8 cellular contexts compared by ENCODE assay signal in the genomic region with DNA sequence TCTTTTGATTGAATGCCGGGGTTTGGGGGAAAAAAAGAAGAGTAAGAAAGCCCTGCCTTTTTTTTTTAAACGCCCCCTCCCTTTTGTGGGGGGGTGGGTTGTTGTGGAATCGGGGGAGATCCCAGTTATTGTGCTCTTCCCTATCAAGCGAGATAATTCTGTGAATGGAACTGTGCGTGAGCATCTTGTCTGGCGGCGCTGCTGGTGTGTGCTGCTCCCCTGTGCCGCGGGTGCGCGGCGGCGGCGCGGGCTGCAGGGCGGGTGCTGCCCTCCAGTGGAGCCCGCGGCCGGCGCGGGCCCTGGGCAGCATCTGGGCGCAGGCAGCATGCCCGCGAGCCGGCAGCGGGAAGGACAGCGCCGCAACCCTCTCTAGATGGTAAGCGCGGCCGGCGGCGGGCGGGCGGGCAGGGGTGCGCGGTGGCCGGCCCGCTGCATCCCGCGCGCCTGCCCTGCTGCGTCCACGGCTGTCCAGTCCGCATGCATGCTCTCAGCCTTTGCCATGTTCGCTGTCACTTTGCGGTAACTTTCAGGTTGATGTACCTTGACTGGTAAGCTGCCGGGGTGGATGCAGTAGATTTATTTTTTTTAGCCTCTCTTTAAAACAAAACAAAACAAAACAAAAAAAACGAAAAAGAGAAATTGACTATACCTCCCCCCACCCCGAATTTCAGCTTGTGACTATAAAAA.
DNase-seq lines count a peak whose midpoint lies in the region; ATAC-seq and TF ChIP-seq lines count a peak whose summit lies in the region.

No MANE protein-coding gene starts in this region.

- H3K79me2 ChIP-seq in osteoblast (ENCODE audit: insufficient read depth, low read length) (peaks cover 10% of the 10 kb centered on the region), Karpas-422 (ENCODE audit: low read length) (no peaks in the 10 kb centered on the region)

- peaks cover 12% of the 10 kb centered on the region for H3K27me3 ChIP-seq in CD4-positive, CD25-positive, alpha-beta regulatory T cell (ENCODE audit: control insufficient read depth, insufficient read depth, low read length)
- H3K27me3 ChIP-seq in Peyer's patch: no peaks in the 10 kb centered on the region
- H3K27me3 ChIP-seq in osteoblast (ENCODE audit: insufficient read depth, low read length): no peaks in the 10 kb centered on the region
- H3K27me3 ChIP-seq in transverse colon: no peaks in the 10 kb centered on the region
- H3K27me3 ChIP-seq in Karpas-422 (ENCODE audit: low read length): no peaks in the 10 kb centered on the region

- peak; percentile 62 to 75 for ATAC-seq in CD4-positive, CD25-positive, alpha-beta regulatory T cell (ENCODE audit: low read depth in 2 of 2)

- H4K20me1 ChIP-seq in osteoblast (ENCODE audit: insufficient read depth, low read length): peaks cover 32% of the 10 kb centered on the region
- no peaks in the 10 kb centered on the region for H4K20me1 ChIP-seq in Karpas-422 (ENCODE audit: insufficient read depth, low read depth, low read length)

- H3K9me2 ChIP-seq in Karpas-422 (replicated peaks; ENCODE audit: insufficient read depth, low read length): no peaks in the 10 kb centered on the region

- intact Hi-C loops in transverse colon (cut with DNase I; ENCODE audit: low total_unique reads): loop anchor here (5.0 kb wide), 2 partner anchors 174 to 404 kb away; a partner anchor contains a TSS

- peak in 2 of 3 donors; percentile 30 to 44 for DNase-seq in CD4-positive, CD25-positive, alpha-beta regulatory T cell
- no peak for DNase-seq in HFF-Myc (ENCODE audit: extremely low read depth, low read depth)
- peak in 2 of 3 donors; percentile 71 to 81 for DNase-seq in Peyer's patch
- peak; percentile 85 for DNase-seq in glomerular visceral epithelial cell (ENCODE audit: extremely low spot score)
- peak; percentile 95 for DNase-seq in osteoblast (ENCODE audit: insufficient read length, low spot score, missing footprints)
- DNase-seq in transverse colon: peak; percentile 66
- no peak for DNase-seq in Karpas-422

- H3K9me3 Mint-ChIP-seq in CD4-positive, CD25-positive, alpha-beta regulatory T cell: peaks cover 0 to 4% (median 0%) of the 10 kb centered on the region in 7 donors
- no peaks in the 10 kb centered on the region for H3K9me3 Mint-ChIP-seq in activated naive CD8-positive, alpha-beta T cell (ENCODE audit: low read depth)

- H3K4me3 ChIP-seq in CD4-positive, CD25-positive, alpha-beta regulatory T cell (ENCODE audit: low read depth, low read length): no peak overlapping the region
- H3K4me3 ChIP-seq in HFF-Myc (replicated peaks; ENCODE audit: low read depth, low read length) (peak overlapping the region; percentile 27), Peyer's patch (peak overlapping the region in 3 of 4 donors; percentile 20 to 47 (median 36)), osteoblast (ENCODE audit: insufficient read depth, low read length) (peak overlapping the region; percentile 68), transverse colon (peak overlapping the region in 3 of 4 donors; percentile 19 to 26 (median 19)), Karpas-422 (ENCODE audit: low read length) (no peak overlapping the region)

- TF ChIP-seq POLR2A in Peyer's patch (IDR thresholded peaks at IDR 0.05): no peak
- TF ChIP-seq POLR2A in transverse colon (IDR thresholded peaks at IDR 0.05): no peak

- peaks cover 0 to 3% (median 0%) of the 10 kb centered on the region in 4 donors for H3K4me1 Mint-ChIP-seq in CD4-positive, CD25-positive, alpha-beta regulatory T cell
- H3K4me1 Mint-ChIP-seq in activated naive CD8-positive, alpha-beta T cell (ENCODE audit: low read depth): peaks cover 6% of the 10 kb centered on the region

- in situ Hi-C loops in transverse colon (cut with MboI; ENCODE audit: low pct_ligation_motif_present in 1 of 4, low pct_unique_long_range_greater_than_20kb in 1 of 4, low sequenced_read_pairs in 3 of 4): no loop called here

- TF ChIP-seq EP300 in transverse colon (IDR thresholded peaks at IDR 0.05; ENCODE audit: low read depth): no peak

- peak overlapping the region; percentile 85 for H3K4me2 ChIP-seq in osteoblast (ENCODE audit: insufficient read depth, low read length)
- H3K4me2 ChIP-seq in Karpas-422 (ENCODE audit: low read depth, low read length, poor library complexity, severe bottlenecking): no peak overlapping the region

- H3K9me3 ChIP-seq in CD4-positive, CD25-positive, alpha-beta regulatory T cell (ENCODE audit: control insufficient read depth in 2 of 2, low read length in 2 of 2): no peaks in the 10 kb centered on the region
- H3K9me3 ChIP-seq in Peyer's patch (no peaks in the 10 kb centered on the region), osteoblast (ENCODE audit: low read depth, low read length) (no peaks in the 10 kb centered on the region), transverse colon (no peaks in the 10 kb centered on the region), Karpas-422 (ENCODE audit: low read length) (no peaks in the 10 kb centered on the region)

- peaks cover 4% of the 10 kb centered on the region for H3K36me3 Mint-ChIP-seq in CD4-positive, CD25-positive, alpha-beta regulatory T cell
- H3K36me3 Mint-ChIP-seq in activated naive CD8-positive, alpha-beta T cell: no peaks in the 10 kb centered on the region

- peaks cover 6% of the 10 kb centered on the region for H3K4me1 ChIP-seq in CD4-positive, CD25-positive, alpha-beta regulatory T cell (ENCODE audit: control insufficient read depth, insufficient read depth, low read length, poor library complexity, severe bottlenecking)
- H3K4me1 ChIP-seq in Peyer's patch (peaks cover 0 to 13% (median 0%) of the 10 kb centered on the region in 4 donors), osteoblast (ENCODE audit: insufficient read depth, low read length) (peaks cover 11% of the 10 kb centered on the region), transverse colon (peaks cover 3 to 21% (median 4%) of the 10 kb centered on the region in 4 donors), Karpas-422 (ENCODE audit: low read length) (no peaks in the 10 kb centered on the region)

- TF ChIP-seq CTCF in HFF-Myc (IDR thresholded peaks at IDR 0.05; ENCODE audit: low read depth, low read length, missing control alignments) (peak; percentile 23), Peyer's patch (IDR thresholded peaks at IDR 0.05) (peak in 4 of 6 experiments; percentile 50 to 89 (median 86)), osteoblast (IDR thresholded peaks at IDR 0.05; ENCODE audit: extremely low read depth, low read depth, low read length) (peak; percentile 48), transverse colon (IDR thresholded peaks at IDR 0.05) (peak in 4 of 5 experiments; percentile 34 to 69 (median 61))

- H3K27ac ChIP-seq in CD4-positive, CD25-positive, alpha-beta regulatory T cell (ENCODE audit: insufficient read depth, low read length, poor library complexity, severe bottlenecking): no peak overlapping the region
- H3K27ac ChIP-seq in Peyer's patch: no peak overlapping the region
- H3K27ac ChIP-seq in osteoblast (ENCODE audit: low read depth, low read length): no peak overlapping the region
- H3K27ac ChIP-seq in transverse colon: peak overlapping the region in 2 of 4 donors; percentile 5 to 27
- no peak overlapping the region for H3K27ac ChIP-seq in Karpas-422 (ENCODE audit: low read length)

- H2AFZ ChIP-seq in osteoblast (ENCODE audit: low read length) (peak overlapping the region; percentile 54), Karpas-422 (ENCODE audit: low read length) (no peak overlapping the region)

- H3K4me3 Mint-ChIP-seq in CD4-positive, CD25-positive, alpha-beta regulatory T cell: peak overlapping the region in 1 of 4 donors; percentile 56
- peak overlapping the region; percentile 70 for H3K4me3 Mint-ChIP-seq in activated naive CD8-positive, alpha-beta T cell

- no peak overlapping the region for H3K27ac Mint-ChIP-seq in CD4-positive, CD25-positive, alpha-beta regulatory T cell
- no peak overlapping the region for H3K27ac Mint-ChIP-seq in activated naive CD8-positive, alpha-beta T cell

- 9 to 32% methylated on average over 6 to 42 of the region's 50 CpGs for whole genome bisulfite sequencing in transverse colon (ENCODE audit: low coverage in 1 of 2), 2 donors

- H3K9ac ChIP-seq in Karpas-422 (ENCODE audit: low read length): no peak overlapping the region

- H3K36me3 ChIP-seq in CD4-positive, CD25-positive, alpha-beta regulatory T cell (ENCODE audit: control insufficient read depth, insufficient read depth, low read length): no peaks in the 10 kb centered on the region
- no peaks in the 10 kb centered on the region for H3K36me3 ChIP-seq in Peyer's patch
- no peaks in the 10 kb centered on the region for H3K36me3 ChIP-seq in osteoblast (ENCODE audit: insufficient read depth, low read length)
- no peaks in the 10 kb centered on the region for H3K36me3 ChIP-seq in transverse colon
- H3K36me3 ChIP-seq in Karpas-422 (ENCODE audit: insufficient read depth, low read length): no peaks in the 10 kb centered on the region

- peaks cover 56% of the 10 kb centered on the region for H3K27me3 Mint-ChIP-seq in CD4-positive, CD25-positive, alpha-beta regulatory T cell
- H3K27me3 Mint-ChIP-seq in activated naive CD8-positive, alpha-beta T cell: peaks cover 17% of the 10 kb centered on the region

Comparison
In these comparisons a context has a peak if more than half of its experiments do, and no peak if none do; other contexts are left out.
1. DNase-seq: peak in CD4-positive, CD25-positive, alpha-beta regulatory T cell (2 of 3), Peyer's patch (2 of 3), glomerular visceral epithelial cell (single experiment), osteoblast (single experiment) and transverse colon (single experiment); none in HFF-Myc (single experiment) and Karpas-422 (single experiment).
2. H3K4me3 ChIP-seq: peak in HFF-Myc (single experiment), Peyer's patch (3 of 4), osteoblast (single experiment) and transverse colon (3 of 4); none in CD4-positive, CD25-positive, alpha-beta regulatory T cell (single experiment) and Karpas-422 (single experiment).
3. CTCF ChIP-seq: peak in every context shown above with its lines; median percentile 86 in Peyer's patch; 61 in transverse colon; 48 in osteoblast; 23 in HFF-Myc.